In genomic region chr1:206580438-206581113, GRCh38 we compare ENCODE assay signal across 10 cellular contexts. TPM values are rescaled to one million over a fixed set of nuclear protein-coding genes. Genes with fewer than 3 reads are reported as not detected.
DNase-seq lines count a peak whose midpoint lies in the region; TF ChIP-seq lines count a peak whose summit lies in the region.
"Had no signal": no experiment of that assay in that cellular context is flagged by ENCODE, and none has a peak within 500 bp of the region (broad histone marks: within the 10 kb centered on the region; RNA-seq: fewer than 3 reads in every experiment).

No MANE protein-coding gene starts in this region.

- intact Hi-C loops in activated naive CD4-positive, alpha-beta T cell treated with anti-CD3 and anti-CD28 coated beads for 36 hours (cut with micrococcal nuclease) = loop anchor here (1.0 kb wide), 4 partner anchors 9 to 325 kb away; no protein-coding TSS in a partner anchor

- peaks cover 95% of the 10 kb centered on the region for H3K4me1 Mint-ChIP-seq in activated naive CD4-positive, alpha-beta T cell treated with anti-CD3 and anti-CD28 coated beads for 36 hours (ENCODE audit: low read depth)
- H3K4me1 Mint-ChIP-seq in immature natural killer cell = peaks cover 89 to 93% of the 10 kb centered on the region in 2 donors

- peaks cover 79% of the 10 kb centered on the region for H3K36me3 Mint-ChIP-seq in activated naive CD4-positive, alpha-beta T cell treated with anti-CD3 and anti-CD28 coated beads for 36 hours (ENCODE audit: low read depth)
- peaks cover 4 to 17% (median 12%) of the 10 kb centered on the region in 3 donors for H3K36me3 Mint-ChIP-seq in immature natural killer cell

- peak; percentile 43 for DNase-seq in activated naive CD4-positive, alpha-beta T cell treated with anti-CD3 and anti-CD28 coated beads for 36 hours
- no peak for DNase-seq in activated naive CD4-positive, alpha-beta T cell treated with anti-CD3 and anti-CD28 coated beads, Interleukin-2, amount 50 U/mL, for 16 hours
- no peak for DNase-seq in Peyer's patch
- no peak for DNase-seq in immature natural killer cell
- peak in 1 of 2 donors; percentile 55 for DNase-seq in suprapubic skin (ENCODE audit: low spot score in 2 of 2)
- no peak for DNase-seq in stimulated activated CD8-positive, alpha-beta memory T cell treated with anti-CD3 and anti-CD28 coated beads, Interleukin-4, amount 100 ng/mL, for 48 hours
- no peak for DNase-seq in NCI-H2227 treated with DMSO at 0.1 percent for 48 hours (lab: John Stamatoyannopoulos, UW)
- no peak for DNase-seq in superior temporal gyrus (ENCODE audit: extremely low spot score)
- DNase-seq: endodermal cell had no signal

- H3K9me3 Mint-ChIP-seq in activated naive CD4-positive, alpha-beta T cell treated with anti-CD3 and anti-CD28 coated beads for 36 hours = no peaks in the 10 kb centered on the region
- no peaks in the 10 kb centered on the region for H3K9me3 Mint-ChIP-seq in immature natural killer cell
- H3K9me3 Mint-ChIP-seq: endodermal cell had no signal

- WGBS in suprapubic skin = 94% methylated on average over 7 of the region's 8 CpGs

- CTCF ChIA-PET in activated naive CD4-positive, alpha-beta T cell treated with anti-CD3 and anti-CD28 coated beads for 36 hours (lab: Charles Lee) = interaction anchor here (0.6 to 16.1 kb wide), 12 partner anchors 8 to 101 kb away, joined by 3 to 511 read pairs (median 4); no protein-coding TSS in a partner anchor

- H3K27ac ChIP-seq in Peyer's patch = peak overlapping the region; percentile 70 to 84 (median 79)
- peak overlapping the region; percentile 57 for H3K27ac ChIP-seq in suprapubic skin
- H3K27ac ChIP-seq: SJCRH30 had no signal

- H3K9me3 ChIP-seq in Peyer's patch (no peaks in the 10 kb centered on the region), suprapubic skin (no peaks in the 10 kb centered on the region)
- H3K9me3 ChIP-seq: SJCRH30 had no signal

- H3K27me3 ChIP-seq in Peyer's patch (no peaks in the 10 kb centered on the region), suprapubic skin (no peaks in the 10 kb centered on the region)
- H3K27me3 ChIP-seq: SJCRH30 had no signal

- no peak for TF ChIP-seq CTCF in Peyer's patch (IDR thresholded peaks at IDR 0.05)
- TF ChIP-seq CTCF in suprapubic skin (IDR thresholded peaks at IDR 0.05) = no peak

- H3K4me1 ChIP-seq in Peyer's patch (peaks cover 0 to 60% (median 36%) of the 10 kb centered on the region in 4 donors), suprapubic skin (peaks cover 51% of the 10 kb centered on the region)

- peak overlapping the region; percentile 76 for H3K4me3 Mint-ChIP-seq in activated naive CD4-positive, alpha-beta T cell treated with anti-CD3 and anti-CD28 coated beads for 36 hours
- peak overlapping the region; percentile 77 to 88 (median 84) for H3K4me3 Mint-ChIP-seq in immature natural killer cell
- H3K4me3 Mint-ChIP-seq: endodermal cell had no signal

- H3K27ac Mint-ChIP-seq in activated naive CD4-positive, alpha-beta T cell treated with anti-CD3 and anti-CD28 coated beads for 36 hours = peak overlapping the region; percentile 100
- H3K27ac Mint-ChIP-seq in immature natural killer cell = peak overlapping the region; percentile 96 to 99 (median 98)
- H3K27ac Mint-ChIP-seq: endodermal cell had no signal

- H3K36me3 ChIP-seq in Peyer's patch (peaks cover 0 to 14% (median 0%) of the 10 kb centered on the region in 3 donors), suprapubic skin (peaks cover 11% of the 10 kb centered on the region)
- H3K36me3 ChIP-seq: SJCRH30 had no signal

- H3K27me3 Mint-ChIP-seq in activated naive CD4-positive, alpha-beta T cell treated with anti-CD3 and anti-CD28 coated beads for 36 hours (ENCODE audit: low read depth) = no peaks in the 10 kb centered on the region
- H3K27me3 Mint-ChIP-seq in immature natural killer cell (ENCODE audit: low read depth in 3 of 3) = peaks cover 29 to 41% (median 31%) of the 10 kb centered on the region in 3 donors

- TF ChIP-seq EP300 in suprapubic skin (IDR thresholded peaks at IDR 0.05) = no peak

- no peak for TF ChIP-seq POLR2A in Peyer's patch (IDR thresholded peaks at IDR 0.05)
- TF ChIP-seq POLR2A in suprapubic skin (IDR thresholded peaks at IDR 0.05) = no peak

- peak overlapping the region in 1 of 4 donors; percentile 18 for H3K4me3 ChIP-seq in Peyer's patch
- H3K4me3 ChIP-seq in suprapubic skin = no peak overlapping the region
- H3K4me3 ChIP-seq: SJCRH30 had no signal

RNA-seq across cellular contexts. Expression of gene EIF2D, which starts 31.7 kb away (rescaled TPM):
- total RNA-seq in activated naive CD4-positive, alpha-beta T cell treated with anti-CD3 and anti-CD28 coated beads for 36 hours = 100 to 1,000 TPM; 116 to 122 TPM
- total RNA-seq in Peyer's patch = 10 to 100 TPM; 20.0 to 66.0 (median 34.9) TPM
- 10 to 100 TPM; 12.9 to 24.2 (median 20.8) TPM for polyA plus RNA-seq in immature natural killer cell
- total RNA-seq in suprapubic skin = 10 to 100 TPM; 55.0 to 69.1 (median 61.1) TPM

RNA-seq across cellular contexts. Expression of gene DYRK3, which starts 54.8 kb away (rescaled TPM):
- 1 to 10 TPM; 6.5 to 6.7 TPM for total RNA-seq in activated naive CD4-positive, alpha-beta T cell treated with anti-CD3 and anti-CD28 coated beads for 36 hours
- total RNA-seq in Peyer's patch (1 to 10 TPM in 1 of 4 donors, under 1 TPM in 2, not detected in 1; 0.67 to 3.3 (median 0.85) TPM), suprapubic skin (1 to 10 TPM; 2.2 to 4.7 (median 4.1) TPM)
- not detected for polyA plus RNA-seq in immature natural killer cell
